Comparison of ENCODE assay signal across 33 cellular contexts in genomic region chr2:65504201-65504600, GRCh38.
"Had no signal": no experiment of that assay in that cellular context is flagged by ENCODE, and none has a peak within 500 bp of the region (broad histone marks: within the 10 kb centered on the region; RNA-seq: fewer than 3 reads in every experiment).

No MANE protein-coding gene starts in this region.

- DNase-seq: activated CD4-positive, alpha-beta memory T cell treated with anti-CD3 and anti-CD28 coated beads, Interleukin-2, amount 10 ng/mL, durations not matched to agents 7 days and 5 days; activated CD4-positive, alpha-beta T cell treated with anti-CD3 and anti-CD28 coated beads for 1 hour; activated CD4-positive, alpha-beta T cell treated with anti-CD3 and anti-CD28 coated beads for 48 hours; activated CD4-positive, CD25-positive, alpha-beta regulatory T cell; activated CD8-positive, alpha-beta memory T cell treated with anti-CD3 and anti-CD28 coated beads for 24 hours; activated CD8-positive, alpha-beta memory T cell treated with anti-CD3 and anti-CD28 coated beads, Interleukin-2, amount 10 ng/mL, durations not matched to agents 7 days and 5 days; activated CD8-positive, alpha-beta memory T cell treated with anti-CD3 and anti-CD28 coated beads, Interleukin-2, amount 50 U/mL, for 48 hours; activated effector memory CD4-positive, alpha-beta T cell treated with Interleukin-2 at 50 U/mL for 16 hours; activated naive CD4-positive, alpha-beta T cell; activated naive CD4-positive, alpha-beta T cell treated with anti-CD3 and anti-CD28 coated beads, Interleukin-2, amount 50 U/mL, for 16 hours; activated naive CD8-positive, alpha-beta T cell treated with anti-CD3 and anti-CD28 coated beads for 36 hours; activated T-cell treated with anti-CD3 and anti-CD28 coated beads, Interleukin-2, amount 50 U/mL, for 48 hours; amniotic stem cell; aorta; brain microvascular endothelial cell; MM.1S; NCI-H1092 treated with DMSO at 0.1 percent for 48 hours; NCI-H1417; NCI-H146; NCI-H187; NCI-H2029 treated with DMSO at 0.1 percent for 48 hours; NCI-H2107; NCI-H2171; NCI-H446; NCI-H524; NCI-H69; NCI-H82; SHP77 treated with DMSO at 0.1 percent for 48 hours; T1000; WERI-Rb-1 had no signal

- H3K9me3 Mint-ChIP-seq: activated CD4-positive, alpha-beta memory T cell treated with anti-CD3 and anti-CD28 coated beads, Interleukin-2, amount 10 ng/mL, durations not matched to agents 7 days and 5 days; activated naive CD8-positive, alpha-beta T cell treated with anti-CD3 and anti-CD28 coated beads for 36 hours; central memory CD8-positive, alpha-beta T cell had no signal

- H3K4me1 Mint-ChIP-seq: activated CD4-positive, alpha-beta memory T cell treated with anti-CD3 and anti-CD28 coated beads, Interleukin-2, amount 10 ng/mL, durations not matched to agents 7 days and 5 days; activated CD8-positive, alpha-beta memory T cell treated with anti-CD3 and anti-CD28 coated beads, Interleukin-2, amount 10 ng/mL, durations not matched to agents 7 days and 5 days; activated naive CD8-positive, alpha-beta T cell treated with anti-CD3 and anti-CD28 coated beads for 36 hours; central memory CD8-positive, alpha-beta T cell had no signal

- H3K36me3 Mint-ChIP-seq: activated CD8-positive, alpha-beta memory T cell treated with anti-CD3 and anti-CD28 coated beads, Interleukin-2, amount 10 ng/mL, durations not matched to agents 7 days and 5 days had no signal

- H3K27ac Mint-ChIP-seq: activated CD4-positive, alpha-beta memory T cell treated with anti-CD3 and anti-CD28 coated beads, Interleukin-2, amount 10 ng/mL, durations not matched to agents 7 days and 5 days; activated CD8-positive, alpha-beta memory T cell treated with anti-CD3 and anti-CD28 coated beads, Interleukin-2, amount 10 ng/mL, durations not matched to agents 7 days and 5 days; activated naive CD8-positive, alpha-beta T cell treated with anti-CD3 and anti-CD28 coated beads for 36 hours had no signal

- ATAC-seq: activated CD8-positive, alpha-beta memory T cell treated with anti-CD3 and anti-CD28 coated beads, Interleukin-2, amount 10 ng/mL, durations not matched to agents 7 days and 5 days; Panc1 had no signal

- H3K4me2 ChIP-seq: KMS-11 had no signal

- H3K4me3 Mint-ChIP-seq: activated CD4-positive, alpha-beta memory T cell treated with anti-CD3 and anti-CD28 coated beads, Interleukin-2, amount 10 ng/mL, durations not matched to agents 7 days and 5 days; activated CD8-positive, alpha-beta memory T cell treated with anti-CD3 and anti-CD28 coated beads, Interleukin-2, amount 10 ng/mL, durations not matched to agents 7 days and 5 days; activated naive CD8-positive, alpha-beta T cell treated with anti-CD3 and anti-CD28 coated beads for 36 hours; central memory CD8-positive, alpha-beta T cell had no signal

- H3K27me3 Mint-ChIP-seq: activated CD4-positive, alpha-beta memory T cell treated with anti-CD3 and anti-CD28 coated beads, Interleukin-2, amount 10 ng/mL, durations not matched to agents 7 days and 5 days; activated naive CD8-positive, alpha-beta T cell treated with anti-CD3 and anti-CD28 coated beads for 36 hours had no signal

- H3K27ac ChIP-seq: brain microvascular endothelial cell, KMS-11, WERI-Rb-1 had no signal

- H3K9ac ChIP-seq: KMS-11 had no signal

- H3K27me3 ChIP-seq: brain microvascular endothelial cell had no signal

- H3K36me3 ChIP-seq: brain microvascular endothelial cell, WERI-Rb-1 had no signal
